Comparison of ENCODE assay signal across 1 cellular context in the genomic region with DNA sequence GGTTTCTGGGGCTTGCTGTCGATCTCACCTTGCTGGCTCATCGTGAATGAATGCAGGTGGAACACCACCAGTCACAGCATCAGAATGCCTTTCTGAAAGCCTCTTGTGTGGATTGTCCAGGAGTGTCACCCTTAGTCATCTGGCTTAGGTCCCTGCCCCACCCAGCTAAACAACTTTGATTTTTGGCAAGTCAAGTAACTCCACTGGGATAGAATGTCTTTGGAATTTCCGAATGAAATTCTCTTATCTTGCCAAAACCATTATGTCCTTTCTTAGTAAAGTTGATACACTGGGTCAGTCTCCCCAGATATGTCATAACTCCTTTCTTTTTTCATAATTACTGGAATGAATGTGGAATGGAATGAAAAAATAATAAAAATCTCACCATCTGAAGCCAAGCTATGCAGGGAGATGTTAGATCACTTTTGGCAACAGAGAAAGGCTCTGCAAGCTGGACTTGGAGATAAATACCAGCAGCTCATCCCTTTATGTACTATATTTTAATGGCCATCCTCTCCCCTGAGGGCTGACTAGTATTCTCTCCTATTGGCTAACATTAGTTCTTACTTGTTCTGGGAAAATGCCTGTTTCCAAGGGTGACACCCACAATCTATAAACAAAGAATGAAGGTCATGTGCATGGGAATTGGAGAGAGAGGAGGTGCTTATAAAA.
TF ChIP-seq lines count a peak whose summit lies in the region.

No MANE protein-coding gene starts in this region.

TF ChIP-seq in GM12878, 131 proteins besides CTCF, POLR2A, EP300 and RAD21:
- TF ChIP-seq CHD4 (IDR thresholded peaks at IDR 0.05) = no peak
- TF ChIP-seq GABPA (IDR thresholded peaks at IDR 0.05; ENCODE audit: low read depth) = no peak
- TF ChIP-seq, protein P1, sequence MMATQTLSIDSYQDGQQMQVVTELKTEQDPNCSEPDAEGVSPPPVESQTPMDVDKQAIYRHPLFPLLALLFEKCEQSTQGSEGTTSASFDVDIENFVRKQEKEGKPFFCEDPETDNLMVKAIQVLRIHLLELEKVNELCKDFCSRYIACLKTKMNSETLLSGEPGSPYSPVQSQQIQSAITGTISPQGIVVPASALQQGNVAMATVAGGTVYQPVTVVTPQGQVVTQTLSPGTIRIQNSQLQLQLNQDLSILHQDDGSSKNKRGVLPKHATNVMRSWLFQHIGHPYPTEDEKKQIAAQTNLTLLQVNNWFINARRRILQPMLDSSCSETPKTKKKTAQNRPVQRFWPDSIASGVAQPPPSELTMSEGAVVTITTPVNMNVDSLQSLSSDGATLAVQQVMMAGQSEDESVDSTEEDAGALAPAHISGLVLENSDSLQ (IDR thresholded peaks at IDR 0.05) = no peak
- no peak for TF ChIP-seq LARP7 (IDR thresholded peaks at IDR 0.05)
- no peak for TF ChIP-seq SUPT20H (IDR thresholded peaks at IDR 0.05; ENCODE audit: borderline replicate concordance, control insufficient read depth, low read depth, low read length)
- no peak for TF ChIP-seq MEF2A (IDR thresholded peaks at IDR 0.05; ENCODE audit: insufficient read depth, low read depth, low read length)
- no peak for TF ChIP-seq SIN3A (IDR thresholded peaks at IDR 0.05; ENCODE audit: low read depth, low read length)
- no peak for TF ChIP-seq STAT1 (conservative IDR thresholded peaks at IDR 0.05)
